ENCODE assay signal across 16 cellular contexts in the genomic region with DNA sequence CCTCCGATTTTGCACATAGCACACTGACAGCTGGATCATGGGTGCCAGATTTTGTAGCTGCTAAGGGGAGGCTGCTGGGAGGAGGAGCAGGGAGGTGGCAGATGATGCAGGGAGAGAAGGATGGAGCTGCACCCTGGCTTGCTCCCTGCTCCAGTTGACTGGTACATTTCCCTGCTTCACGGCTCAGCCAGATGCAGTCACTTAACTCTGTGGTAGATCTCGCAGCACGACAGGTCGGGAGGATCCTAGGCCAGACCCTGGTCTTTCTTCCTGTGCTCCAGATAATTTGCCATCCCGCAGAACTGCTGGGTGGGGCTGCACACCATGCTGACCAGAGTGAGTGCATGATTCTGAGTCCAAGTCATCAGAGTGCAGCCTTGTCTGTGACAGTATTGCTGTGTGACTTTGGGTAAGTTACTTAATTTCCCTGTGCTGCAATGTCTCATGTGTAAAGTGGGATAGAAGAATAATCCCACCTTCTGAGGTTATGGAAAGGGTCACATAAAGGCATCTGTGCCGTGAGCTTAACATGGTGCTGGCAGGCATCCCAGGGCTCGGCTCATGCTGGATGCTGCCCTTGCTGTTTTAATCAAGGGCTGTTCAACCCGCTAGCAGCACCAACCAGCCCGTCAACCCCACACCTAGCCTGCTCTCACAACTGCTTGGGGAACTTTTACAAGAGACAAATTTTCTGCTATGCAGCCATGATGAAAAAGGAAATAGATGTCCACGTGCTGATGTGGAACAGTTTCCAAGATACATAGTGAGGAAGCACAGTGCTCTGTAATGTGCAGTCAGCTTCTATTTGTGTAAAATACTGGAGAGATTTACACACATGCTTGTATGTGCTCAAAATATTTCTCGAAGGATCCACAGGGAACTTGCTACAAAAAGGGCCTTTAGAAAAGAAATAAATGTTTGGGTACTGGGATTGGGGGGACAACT.
DNase-seq lines count a peak whose midpoint lies in the region; ATAC-seq and TF ChIP-seq lines count a peak whose summit lies in the region.
"Had no signal": no experiment of that assay in that cellular context is flagged by ENCODE, and none has a peak within 500 bp of the region (broad histone marks: within the 10 kb centered on the region; RNA-seq: fewer than 3 reads in every experiment).

No MANE protein-coding gene starts in this region.

- in situ Hi-C loops in KBM-7 (cut with MboI; ENCODE audit: low pct_unique_long_range_greater_than_20kb, low sequenced_read_pairs), result no loop called here

- H3K36me3 ChIP-seq in Loucy (ENCODE audit: insufficient read depth, low read length) (no peaks in the 10 kb centered on the region), esophagus muscularis mucosa (no peaks in the 10 kb centered on the region)

- no peaks in the 10 kb centered on the region for H3K9me2 ChIP-seq in Loucy (replicated peaks; ENCODE audit: low read depth, low read length)

- no peak for ATAC-seq in GM21367 (IDR thresholded peaks at IDR 0.05; ENCODE audit: unreplicated experiment)

- H3K79me2 ChIP-seq in Loucy (ENCODE audit: insufficient read depth, low read length), result no peaks in the 10 kb centered on the region

- H3K9me3 Mint-ChIP-seq in osteocyte (ENCODE audit: unreplicated experiment), result no peaks in the 10 kb centered on the region
- H3K9me3 Mint-ChIP-seq: CD4-positive, alpha-beta T cell had no signal

- no peak overlapping the region for H3K27ac Mint-ChIP-seq in osteocyte (ENCODE audit: unreplicated experiment)
- H3K27ac Mint-ChIP-seq: B cell; CD4-positive, alpha-beta T cell had no signal

- no peak overlapping the region for H3K4me3 ChIP-seq in Loucy (ENCODE audit: low read length, poor library complexity, severe bottlenecking)
- no peak overlapping the region for H3K4me3 ChIP-seq in esophagus muscularis mucosa

- H4K20me1 ChIP-seq in Loucy (ENCODE audit: insufficient read depth, low read length, poor library complexity, severe bottlenecking), result no peaks in the 10 kb centered on the region

- no peak overlapping the region for H3K27ac ChIP-seq in esophagus muscularis mucosa (replicated peaks in 1 of 4)
- H3K27ac ChIP-seq: 22Rv1 had no signal

- peaks cover 1% of the 10 kb centered on the region for H3K4me1 Mint-ChIP-seq in osteocyte (ENCODE audit: unreplicated experiment)

- H3K9me3 ChIP-seq in Loucy (ENCODE audit: insufficient read depth, low read depth, low read length) (no peaks in the 10 kb centered on the region), esophagus muscularis mucosa (no peaks in the 10 kb centered on the region)

- CTCF ChIA-PET in GM10248 (lab: Yijun Ruan, JAX), result interaction anchor here (0.7 to 1.4 kb wide), 2 partner anchors 13 to 186 kb away, joined by 3 read pairs; no protein-coding TSS in a partner anchor

- POLR2A ChIA-PET in GM10248 (lab: Yijun Ruan, JAX), result no interaction called here

- no peak for TF ChIP-seq EP300 in esophagus muscularis mucosa (IDR thresholded peaks at IDR 0.05)

- no peak overlapping the region for H3K4me3 Mint-ChIP-seq in osteocyte (ENCODE audit: unreplicated experiment)
- H3K4me3 Mint-ChIP-seq: B cell; CD4-positive, alpha-beta T cell had no signal

- no peaks in the 10 kb centered on the region for H3F3A ChIP-seq in Loucy (ENCODE audit: low read depth)

- H3K4me2 ChIP-seq in Loucy (ENCODE audit: low read depth, low read length, poor library complexity, severe bottlenecking), result peak overlapping the region; percentile 31

- H3K27me3 ChIP-seq in Loucy (ENCODE audit: insufficient read depth, low read length, poor library complexity, severe bottlenecking), result no peaks in the 10 kb centered on the region
- peaks cover 0 to 11% (median 0%) of the 10 kb centered on the region in 4 donors for H3K27me3 ChIP-seq in esophagus muscularis mucosa

- no peak for TF ChIP-seq POLR2A in esophagus muscularis mucosa (IDR thresholded peaks at IDR 0.05; ENCODE audit: low read depth)

- WGBS in esophagus muscularis mucosa, result 48% methylated on average over 12 of the region's 12 CpGs

- intact Hi-C loops in esophagus muscularis mucosa (cut with DNase I), result loop anchor here (10.0 kb wide), 1 partner anchor 1679 kb away; no protein-coding TSS in a partner anchor

- TF ChIP-seq CTCF in Loucy (conservative IDR thresholded peaks at IDR 0.05; ENCODE audit: low read length) (no peak), esophagus muscularis mucosa (IDR thresholded peaks at IDR 0.05) (no peak), osteocyte (IDR thresholded peaks at IDR 0.05) (no peak), GM10248 (IDR thresholded peaks at IDR 0.05; ENCODE audit: control extremely low read depth, extremely low read depth, low read depth, missing control alignments) (no peak)

- H3K27me3 Mint-ChIP-seq in osteocyte (ENCODE audit: unreplicated experiment), result peaks cover 23% of the 10 kb centered on the region
- H3K27me3 Mint-ChIP-seq: B cell; CD4-positive, alpha-beta T cell had no signal

- no peaks in the 10 kb centered on the region for H3K36me3 Mint-ChIP-seq in osteocyte (ENCODE audit: unreplicated experiment)

- peaks cover 49% of the 10 kb centered on the region for H3K4me1 ChIP-seq in Loucy (ENCODE audit: insufficient read depth, low read length, poor library complexity, severe bottlenecking)
- H3K4me1 ChIP-seq in esophagus muscularis mucosa, result peaks cover 0 to 3% (median 1%) of the 10 kb centered on the region in 4 donors

- H2AFZ ChIP-seq in Loucy (ENCODE audit: low read length), result no peak overlapping the region

- H3K9ac ChIP-seq in Loucy (ENCODE audit: low read depth, low read length, poor library complexity, severe bottlenecking), result no peak overlapping the region

- DNase-seq in NCI-H82 (lab: John Stamatoyannopoulos, UW) (peak; percentile 23), NCI-H82 treated with DMSO at 0.1 percent for 48 hours (lab: John Stamatoyannopoulos, UW; ENCODE audit: unreplicated experiment) (no peak), esophagus muscularis mucosa (ENCODE audit: extremely low spot score) (peak; percentile 77), osteocyte (ENCODE audit: extremely low spot score, unreplicated experiment) (peak; percentile 63), KBM-7 (no peak), GM10248 (ENCODE audit: extremely low spot score) (no peak)
- DNase-seq: CD4-positive, alpha-beta T cell; GF-D8; Karpas-422; NCI-H1105; NCI-H187 treated with DMSO at 0.1 percent for 48 hours; NCI-H446 treated with DMSO at 0.1 percent for 48 hours had no signal

Comparison
In these comparisons a context has a peak if more than half of its experiments do, and no peak if none do; other contexts are left out.
1. DNase-seq: peak in NCI-H82 (single experiment), esophagus muscularis mucosa (single experiment) and osteocyte (single experiment); none in NCI-H82 treated with DMSO at 0.1 percent for 48 hours (single experiment), KBM-7 (single experiment) and GM10248 (single experiment).